8 cellular contexts compared by ENCODE assay signal in genomic region chr16:57184890-57185445, GRCh38. TPM values are rescaled to one million over a fixed set of nuclear protein-coding genes. Genes with fewer than 3 reads are reported as not detected.
DNase-seq lines count a peak whose midpoint lies in the region; ATAC-seq, FAIRE-seq and TF ChIP-seq lines count a peak whose summit lies in the region.

No MANE protein-coding gene starts in this region.

- DNase-seq in cardiac muscle cell (ENCODE audit: low read depth in 1 of 2, low spot score in 1 of 2) = no peak
- no peak for DNase-seq in cardiac septum (ENCODE audit: low spot score)
- DNase-seq in astrocyte of the cerebellum (ENCODE audit: low read depth) = no peak
- no peak for DNase-seq in memory B cell (ENCODE audit: low spot score in 2 of 2)
- no peak for DNase-seq in HTR-8/SVneo (ENCODE audit: insufficient read length, low spot score)

- no peaks in the 10 kb centered on the region for H3K9me3 ChIP-seq in cardiac muscle cell (ENCODE audit: low read depth)

- peak overlapping the region; percentile 91 for H3K4me3 ChIP-seq in cardiac muscle cell
- H3K4me3 ChIP-seq in astrocyte of the cerebellum (ENCODE audit: low read depth, low read length) = peak overlapping the region; percentile 82
- peak overlapping the region; percentile 94 for H3K4me3 ChIP-seq in urinary bladder (ENCODE audit: low read depth, low read length)

- peaks cover 38% of the 10 kb centered on the region for H3K4me1 Mint-ChIP-seq in memory B cell

- H3K36me3 ChIP-seq in cardiac muscle cell = no peaks in the 10 kb centered on the region
- H3K36me3 ChIP-seq in urinary bladder (ENCODE audit: insufficient read depth) = no peaks in the 10 kb centered on the region

- H3K4me1 ChIP-seq in cardiac muscle cell (ENCODE audit: low read depth) (peaks cover 19% of the 10 kb centered on the region), urinary bladder (ENCODE audit: insufficient read depth) (peaks cover 1% of the 10 kb centered on the region)

- H3K27ac ChIP-seq in cardiac muscle cell (peak overlapping the region; percentile 73), urinary bladder (ENCODE audit: low read depth) (no peak overlapping the region)

- ATAC-seq in memory B cell (ENCODE audit: low read depth) (no peak), GM21619 (IDR thresholded peaks at IDR 0.05; ENCODE audit: unreplicated experiment) (no peak), GM18907 (IDR thresholded peaks at IDR 0.05; ENCODE audit: unreplicated experiment) (no peak)

- 21% methylated on average over 15 of the region's 15 CpGs for WGBS in urinary bladder

- H3K27ac Mint-ChIP-seq in memory B cell = peak overlapping the region; percentile 96

- no peak for TF ChIP-seq CTCF in cardiac muscle cell (IDR thresholded peaks at IDR 0.05; ENCODE audit: low read depth, low read length)
- no peak for TF ChIP-seq CTCF in astrocyte of the cerebellum (IDR thresholded peaks at IDR 0.05; ENCODE audit: low read depth, low read length, missing control alignments)

- in situ Hi-C loops in astrocyte of the cerebellum (cut with HindIII; ENCODE audit: low sequenced_read_pairs) = loop anchor here (5.0 kb wide), 1 partner anchor 232 kb away; no protein-coding TSS in a partner anchor

- FAIRE-seq in HTR-8/SVneo (lab: Jason Lieb, UNC) = no peak

- H3K27me3 Mint-ChIP-seq in memory B cell = no peaks in the 10 kb centered on the region

- peak overlapping the region; percentile 98 for H3K4me3 Mint-ChIP-seq in memory B cell

- H3K27me3 ChIP-seq in cardiac muscle cell = no peaks in the 10 kb centered on the region

- peaks cover 1% of the 10 kb centered on the region for H3K36me3 Mint-ChIP-seq in memory B cell

- H3K9me3 Mint-ChIP-seq in memory B cell = no peaks in the 10 kb centered on the region

- intact Hi-C loops in cardiac septum (cut with DNase I) = loop anchor here (5.0 kb wide), 2 partner anchors 62 to 117 kb away; partner anchors contain the start of gene ARL2BP

RNA-seq across cellular contexts. Expression of gene PSME3IP1, which starts 0.9 kb away (rescaled TPM):
- total RNA-seq in cardiac muscle cell (70.4 and 73.6 TPM in 2 replicates), cardiac septum (58.1 TPM), urinary bladder (61.8 TPM)
- polyA plus RNA-seq in cardiac muscle cell (86.8 and 108 TPM in 2 replicates), urinary bladder (63.1 TPM)

RNA-seq across cellular contexts. Expression of gene RSPRY1, which starts 1.2 kb away (rescaled TPM):
- total RNA-seq in cardiac muscle cell = 24.4 and 30.3 TPM in 2 replicates
- 33.2 and 44.7 TPM in 2 replicates for polyA plus RNA-seq in cardiac muscle cell
- total RNA-seq in cardiac septum = 17.1 TPM
- total RNA-seq in urinary bladder = 59.5 TPM
- 18.3 TPM for polyA plus RNA-seq in urinary bladder
